22 cellular contexts compared by ENCODE assay signal in the genomic region with DNA sequence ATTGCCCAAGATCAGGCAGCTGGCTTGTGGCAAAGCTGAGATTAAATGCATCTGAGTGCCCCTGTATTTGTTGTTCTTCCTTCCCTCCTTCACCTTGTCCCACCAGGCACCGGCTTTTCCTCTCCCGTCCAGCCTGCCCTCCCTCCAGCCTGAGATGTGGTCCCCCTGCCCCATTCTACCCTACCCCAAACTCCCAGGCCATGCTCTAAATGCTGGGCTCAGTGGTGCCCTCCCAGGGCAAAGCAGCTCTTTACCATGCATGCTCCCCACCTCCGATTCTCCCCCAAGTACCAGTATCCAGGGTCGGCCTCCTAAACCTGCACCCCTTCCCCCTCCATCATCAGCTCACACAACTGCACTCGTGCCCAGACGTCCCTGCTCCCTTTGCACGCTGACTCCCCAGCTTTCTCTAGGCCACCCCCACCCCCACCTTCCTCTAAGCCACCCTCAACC. TPM values are rescaled to one million over a fixed set of nuclear protein-coding genes. Genes with fewer than 3 reads are reported as not detected.
"Had no signal": no experiment of that assay in that cellular context is flagged by ENCODE, and none has a peak within 500 bp of the region (broad histone marks: within the 10 kb centered on the region; RNA-seq: fewer than 3 reads in every experiment).

No MANE protein-coding gene starts in this region.

- H3K4me3 Mint-ChIP-seq: activated CD4-positive, alpha-beta memory T cell treated with anti-CD3 and anti-CD28 coated beads, Interleukin-2, amount 10 ng/mL, durations not matched to agents 7 days and 5 days; activated CD4-positive, alpha-beta T cell treated with anti-CD3 and anti-CD28 coated beads for 36 hours; activated T-cell treated with anti-CD3 and anti-CD28 coated beads, Interleukin-2, amount 50 U/mL, for 4 hours; naive thymus-derived CD4-positive, alpha-beta T cell; stimulated activated naive B cell treated with anti-CD40 and anti-IgM and Interleukin-4, amounts not matched to agents 10 μg/mL and 1 μg/mL and 100 μg/mL, for 72 hours; T-helper 1 cell treated with Interleukin-12 subunit alpha and Interleukin-12 subunit beta and Interleukin-4 antibody, amounts not matched to agents 30 μg/mL and 1 μg/mL, for 36 hours had no signal

- H3K27me3 Mint-ChIP-seq: activated CD4-positive, alpha-beta memory T cell treated with anti-CD3 and anti-CD28 coated beads, Interleukin-2, amount 10 ng/mL, durations not matched to agents 7 days and 5 days; activated CD4-positive, alpha-beta T cell treated with anti-CD3 and anti-CD28 coated beads for 36 hours had no signal

- H3K9me3 Mint-ChIP-seq: activated CD4-positive, alpha-beta memory T cell treated with anti-CD3 and anti-CD28 coated beads, Interleukin-2, amount 10 ng/mL, durations not matched to agents 7 days and 5 days; activated T-cell treated with anti-CD3 and anti-CD28 coated beads, Interleukin-2, amount 50 U/mL, for 4 hours; T-helper 1 cell treated with Interleukin-12 subunit alpha and Interleukin-12 subunit beta and Interleukin-4 antibody, amounts not matched to agents 30 μg/mL and 1 μg/mL, for 36 hours had no signal

- H3K27ac Mint-ChIP-seq: activated CD4-positive, alpha-beta memory T cell treated with anti-CD3 and anti-CD28 coated beads, Interleukin-2, amount 10 ng/mL, durations not matched to agents 7 days and 5 days; activated CD4-positive, alpha-beta T cell treated with anti-CD3 and anti-CD28 coated beads for 36 hours; stimulated activated naive B cell treated with anti-CD40 and anti-IgM and Interleukin-4, amounts not matched to agents 10 μg/mL and 1 μg/mL and 100 μg/mL, for 72 hours; T-helper 1 cell treated with Interleukin-12 subunit alpha and Interleukin-12 subunit beta and Interleukin-4 antibody, amounts not matched to agents 30 μg/mL and 1 μg/mL, for 36 hours had no signal

- H3K36me3 ChIP-seq: adrenal gland had no signal

- H3K4me3 ChIP-seq: adrenal gland, body of pancreas, lung, transverse colon had no signal

- DNase-seq: activated CD4-positive, alpha-beta memory T cell treated with anti-CD3 and anti-CD28 coated beads, Interleukin-2, amount 10 ng/mL, durations not matched to agents 7 days and 5 days; activated CD4-positive, alpha-beta T cell treated with anti-CD3 and anti-CD28 coated beads for 36 hours; activated effector memory CD4-positive, alpha-beta T cell treated with Interleukin-2 at 50 U/mL for 16 hours; activated naive CD4-positive, alpha-beta T cell treated with anti-CD3 and anti-CD28 coated beads, Interleukin-2, amount 50 U/mL, for 16 hours; activated T-cell treated with anti-CD3 and anti-CD28 coated beads, Interleukin-2, amount 50 U/mL, for 4 hours; adrenal gland; body of pancreas; central memory CD4-positive, alpha-beta T cell; cortex of kidney; effector CD8-positive, alpha-beta T cell; islet precursor cell; naive thymus-derived CD4-positive, alpha-beta T cell; stimulated activated CD4-positive, alpha-beta T cell treated with anti-CD3 and anti-CD28 coated beads, Interleukin-15, amount 100 ng/mL, for 24 hours; stimulated activated CD4-positive, alpha-beta T cell treated with anti-CD3 and anti-CD28 coated beads, Interleukin-4, amount 100 ng/mL, for 1 hour; stimulated activated naive B cell treated with anti-CD40 and anti-IgM and Interleukin-4, amounts not matched to agents 10 μg/mL and 1 μg/mL and 100 μg/mL, for 72 hours; substantia nigra; transverse colon had no signal

- H3K9me3 ChIP-seq: adrenal gland, body of pancreas, transverse colon had no signal

- ATAC-seq: activated CD4-positive, alpha-beta T cell treated with anti-CD3 and anti-CD28 coated beads for 36 hours; activated T-cell treated with anti-CD3 and anti-CD28 coated beads, Interleukin-2, amount 50 U/mL, for 4 hours; body of pancreas; naive thymus-derived CD4-positive, alpha-beta T cell; stimulated activated naive B cell treated with anti-CD40 and anti-IgM and Interleukin-4, amounts not matched to agents 10 μg/mL and 1 μg/mL and 100 μg/mL, for 72 hours had no signal

- H3K27me3 ChIP-seq: adrenal gland, body of pancreas, transverse colon had no signal

- H3K27ac ChIP-seq: adrenal gland, body of pancreas, transverse colon had no signal

- H3K4me1 ChIP-seq: adrenal gland had no signal

RNA-seq across cellular contexts. Expression of a gene that starts 36.5 kb away (rescaled TPM):
- total RNA-seq: activated CD4-positive, alpha-beta memory T cell treated with anti-CD3 and anti-CD28 coated beads, Interleukin-2, amount 10 ng/mL, durations not matched to agents 7 days and 5 days; activated CD4-positive, alpha-beta T cell treated with anti-CD3 and anti-CD28 coated beads for 36 hours; activated T-cell treated with anti-CD3 and anti-CD28 coated beads, Interleukin-2, amount 50 U/mL, for 4 hours; adrenal gland; body of pancreas; lung; mononuclear cell; naive thymus-derived CD4-positive, alpha-beta T cell; renal cortical epithelial cell; skeletal muscle tissue; transverse colon had no signal
- polyA plus RNA-seq: adrenal gland; lung; naive thymus-derived CD4-positive, alpha-beta T cell had no signal

RNA-seq across cellular contexts. Expression of a gene that starts 58.2 kb away (rescaled TPM):
- total RNA-seq: activated CD4-positive, alpha-beta memory T cell treated with anti-CD3 and anti-CD28 coated beads, Interleukin-2, amount 10 ng/mL, durations not matched to agents 7 days and 5 days; activated CD4-positive, alpha-beta T cell treated with anti-CD3 and anti-CD28 coated beads for 36 hours; activated T-cell treated with anti-CD3 and anti-CD28 coated beads, Interleukin-2, amount 50 U/mL, for 4 hours; adrenal gland; body of pancreas; mononuclear cell; naive thymus-derived CD4-positive, alpha-beta T cell; skeletal muscle tissue had no signal
- polyA plus RNA-seq: adrenal gland; naive thymus-derived CD4-positive, alpha-beta T cell had no signal
